19 cellular contexts compared by ENCODE assay signal in the genomic region with DNA sequence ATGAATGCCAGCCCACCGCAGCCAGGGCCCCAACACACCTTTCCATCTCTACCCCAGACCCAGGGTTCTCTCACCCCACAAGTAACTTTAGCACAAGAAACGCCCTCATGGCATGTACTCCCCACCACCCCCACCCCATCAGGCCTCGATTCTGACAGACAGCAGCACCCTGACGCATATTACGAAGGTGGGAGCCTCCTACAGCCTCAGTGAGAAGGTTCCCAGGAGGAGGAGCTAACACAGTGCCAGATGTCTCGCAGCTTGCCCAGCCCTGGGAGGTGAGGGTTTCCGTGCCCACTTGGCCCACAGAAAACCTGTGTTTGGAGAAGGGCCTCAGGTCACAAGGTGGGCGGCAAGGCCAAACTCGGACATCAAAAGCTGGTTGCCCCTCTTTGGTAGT. TPM values are rescaled to one million over a fixed set of nuclear protein-coding genes. Genes with fewer than 3 reads are reported as not detected.
A peak's percentile ranks its signal among the peaks of the same experiment; 100 is the strongest.
DNase-seq lines count a peak whose midpoint lies in the region; ATAC-seq and TF ChIP-seq lines count a peak whose summit lies in the region.
"Had no signal": no experiment of that assay in that cellular context is flagged by ENCODE, and none has a peak within 500 bp of the region (broad histone marks: within the 10 kb centered on the region; RNA-seq: fewer than 3 reads in every experiment).

No MANE protein-coding gene starts in this region.

- no peaks in the 10 kb centered on the region for H3K9me3 ChIP-seq in CD4-positive, CD25-positive, alpha-beta regulatory T cell (ENCODE audit: control insufficient read depth in 2 of 2, low read length in 2 of 2)
- no peaks in the 10 kb centered on the region for H3K9me3 ChIP-seq in CD8-positive, alpha-beta memory T cell (ENCODE audit: low read length)
- H3K9me3 ChIP-seq: esophagus squamous epithelium, gastroesophageal sphincter, tibial nerve had no signal

- H3K27me3 ChIP-seq in CD4-positive, CD25-positive, alpha-beta regulatory T cell (ENCODE audit: control insufficient read depth, insufficient read depth, low read length): no peaks in the 10 kb centered on the region
- H3K27me3 ChIP-seq in CD8-positive, alpha-beta memory T cell (ENCODE audit: insufficient read depth, low read length, poor library complexity, severe bottlenecking): no peaks in the 10 kb centered on the region
- H3K27me3 ChIP-seq: esophagus squamous epithelium, gastroesophageal sphincter had no signal

- peak overlapping the region; percentile 56 for H3K27ac ChIP-seq in CD4-positive, CD25-positive, alpha-beta regulatory T cell (ENCODE audit: insufficient read depth, low read length, poor library complexity, severe bottlenecking)
- no peak overlapping the region for H3K27ac ChIP-seq in CD8-positive, alpha-beta memory T cell (ENCODE audit: low read depth, low read length)
- H3K27ac ChIP-seq: esophagus squamous epithelium, gastroesophageal sphincter, tibial nerve had no signal

- POLR2A ChIA-PET in CD8-positive, alpha-beta memory T cell (lab: Charles Lee): no interaction called here
- POLR2A ChIA-PET in WTC11 (lab: Charles Lee): no interaction called here

- no peak for TF ChIP-seq CTCF in WTC11 (IDR thresholded peaks at IDR 0.05)

- H3K4me3 ChIP-seq in CD4-positive, CD25-positive, alpha-beta regulatory T cell (ENCODE audit: low read depth, low read length): no peak overlapping the region
- H3K4me3 ChIP-seq in CD8-positive, alpha-beta memory T cell (ENCODE audit: low read length): no peak overlapping the region
- H3K4me3 ChIP-seq: esophagus squamous epithelium, gastroesophageal sphincter, tibial nerve had no signal

- peak overlapping the region in 2 of 3 donors; percentile 81 to 83 for H3K27ac Mint-ChIP-seq in CD4-positive, CD25-positive, alpha-beta regulatory T cell
- H3K27ac Mint-ChIP-seq in CD8-positive, alpha-beta memory T cell: peak overlapping the region; percentile 76 to 98 (median 90)
- H3K27ac Mint-ChIP-seq in WTC11 (peak overlapping the region; percentile 39), naive B cell (peak overlapping the region in 4 of 6 donors; percentile 49 to 82 (median 76))
- H3K27ac Mint-ChIP-seq: activated B cell treated with CpG ODN at 0.5 μM for 24 hours had no signal

- peaks cover 99% of the 10 kb centered on the region for H3K4me1 ChIP-seq in CD4-positive, CD25-positive, alpha-beta regulatory T cell (ENCODE audit: control insufficient read depth, insufficient read depth, low read length, poor library complexity, severe bottlenecking)
- H3K4me1 ChIP-seq in CD8-positive, alpha-beta memory T cell (ENCODE audit: insufficient read depth, low read length): peaks cover 99% of the 10 kb centered on the region

- peaks cover 20% of the 10 kb centered on the region for H3K36me3 Mint-ChIP-seq in CD4-positive, CD25-positive, alpha-beta regulatory T cell
- H3K36me3 Mint-ChIP-seq in CD8-positive, alpha-beta memory T cell: peaks cover 0 to 63% (median 9%) of the 10 kb centered on the region in 3 donors
- H3K36me3 Mint-ChIP-seq in WTC11 (0 out of 2 replicates have a peak, but pooled peaks cover 2% of the 10 kb centered on the region), naive B cell (no peaks in the 10 kb centered on the region)

- DNase-seq in CD4-positive, CD25-positive, alpha-beta regulatory T cell: no peak
- peak in 1 of 5 donors; percentile 45 for DNase-seq in CD8-positive, alpha-beta memory T cell
- DNase-seq in WTC11 (ENCODE audit: low spot score): no peak
- DNase-seq in naive B cell: no peak
- no peak for DNase-seq in SK-N-DZ (ENCODE audit: low spot score)
- no peak for DNase-seq in NCI-H1048 (lab: John Stamatoyannopoulos, UW)
- DNase-seq: activated B cell treated with CpG ODN at 0.5 μM for 24 hours; activated CD8-positive, alpha-beta memory T cell treated with anti-CD3 and anti-CD28 coated beads for 24 hours; aorta; cerebellar nuclear complex; esophagus squamous epithelium; Kasumi-1; mesenchymal stem cell; NCI-H1092; NCI-H2081 treated with DMSO at 0.1 percent for 48 hours; NK-92 treated with Interleukin-12 subunit alpha and Interleukin-12 subunit beta, amount 100 ng/mL, for 24 hours had no signal

- peak overlapping the region in 3 of 4 donors; percentile 37 to 76 (median 72) for H3K4me3 Mint-ChIP-seq in CD4-positive, CD25-positive, alpha-beta regulatory T cell
- H3K4me3 Mint-ChIP-seq in CD8-positive, alpha-beta memory T cell: peak overlapping the region in 6 of 7 donors; percentile 51 to 77 (median 63)
- no peak overlapping the region for H3K4me3 Mint-ChIP-seq in WTC11
- H3K4me3 Mint-ChIP-seq in naive B cell: peak overlapping the region in 1 of 8 donors; percentile 13
- H3K4me3 Mint-ChIP-seq: activated B cell treated with CpG ODN at 0.5 μM for 24 hours had no signal

- H3K4me1 Mint-ChIP-seq in CD4-positive, CD25-positive, alpha-beta regulatory T cell: peaks cover 21 to 97% (median 76%) of the 10 kb centered on the region in 4 donors
- peaks cover 91 to 97% (median 93%) of the 10 kb centered on the region in 3 donors for H3K4me1 Mint-ChIP-seq in CD8-positive, alpha-beta memory T cell
- H3K4me1 Mint-ChIP-seq in WTC11 (peaks cover 76% of the 10 kb centered on the region), naive B cell (peaks cover 61 to 91% (median 77%) of the 10 kb centered on the region in 3 donors)

- H3K27me3 Mint-ChIP-seq in CD4-positive, CD25-positive, alpha-beta regulatory T cell: no peaks in the 10 kb centered on the region
- no peaks in the 10 kb centered on the region for H3K27me3 Mint-ChIP-seq in CD8-positive, alpha-beta memory T cell
- H3K27me3 Mint-ChIP-seq in WTC11 (ENCODE audit: low read depth): no peaks in the 10 kb centered on the region
- H3K27me3 Mint-ChIP-seq in naive B cell: no peaks in the 10 kb centered on the region
- H3K27me3 Mint-ChIP-seq: activated B cell treated with CpG ODN at 0.5 μM for 24 hours had no signal

- no peak for ATAC-seq in CD4-positive, CD25-positive, alpha-beta regulatory T cell (ENCODE audit: low read depth in 2 of 2)
- ATAC-seq in WTC11 (no peak), naive B cell (ENCODE audit: low read depth in 2 of 2) (no peak), GM18505 (IDR thresholded peaks at IDR 0.05; ENCODE audit: unreplicated experiment) (no peak)
- ATAC-seq: gastroesophageal sphincter had no signal

- H3K9me3 Mint-ChIP-seq in CD4-positive, CD25-positive, alpha-beta regulatory T cell: no peaks in the 10 kb centered on the region
- H3K9me3 Mint-ChIP-seq in CD8-positive, alpha-beta memory T cell: no peaks in the 10 kb centered on the region
- H3K9me3 Mint-ChIP-seq in WTC11 (no peaks in the 10 kb centered on the region), naive B cell (no peaks in the 10 kb centered on the region)
- H3K9me3 Mint-ChIP-seq: activated B cell treated with CpG ODN at 0.5 μM for 24 hours had no signal

- CTCF ChIA-PET in CD8-positive, alpha-beta memory T cell (lab: Charles Lee): no interaction called here
- CTCF ChIA-PET in WTC11 (lab: Charles Lee): interaction anchor here (1.2 to 2.7 kb wide), 3 partner anchors 9 to 61 kb away, joined by 4 to 9 read pairs (median 5); no protein-coding TSS in a partner anchor

- TF ChIP-seq POLR2A in GM18505 (IDR thresholded peaks at IDR 0.05; ENCODE audit: borderline replicate concordance, extremely low read depth, insufficient read depth, insufficient read length): no peak

- peaks cover 23% of the 10 kb centered on the region for H3K36me3 ChIP-seq in CD4-positive, CD25-positive, alpha-beta regulatory T cell (ENCODE audit: control insufficient read depth, insufficient read depth, low read length)
- peaks cover 6% of the 10 kb centered on the region for H3K36me3 ChIP-seq in CD8-positive, alpha-beta memory T cell (ENCODE audit: insufficient read depth, low read length)
- H3K36me3 ChIP-seq: esophagus squamous epithelium, gastroesophageal sphincter, tibial nerve had no signal

TF ChIP-seq in WTC11, 78 proteins besides CTCF, POLR2A, EP300 and RAD21 (continues in another document):
- no peak for TF ChIP-seq NFE2L1 (CRISPR knock-in tag; IDR thresholded peaks at IDR 0.05)
- TF ChIP-seq, protein P1, sequence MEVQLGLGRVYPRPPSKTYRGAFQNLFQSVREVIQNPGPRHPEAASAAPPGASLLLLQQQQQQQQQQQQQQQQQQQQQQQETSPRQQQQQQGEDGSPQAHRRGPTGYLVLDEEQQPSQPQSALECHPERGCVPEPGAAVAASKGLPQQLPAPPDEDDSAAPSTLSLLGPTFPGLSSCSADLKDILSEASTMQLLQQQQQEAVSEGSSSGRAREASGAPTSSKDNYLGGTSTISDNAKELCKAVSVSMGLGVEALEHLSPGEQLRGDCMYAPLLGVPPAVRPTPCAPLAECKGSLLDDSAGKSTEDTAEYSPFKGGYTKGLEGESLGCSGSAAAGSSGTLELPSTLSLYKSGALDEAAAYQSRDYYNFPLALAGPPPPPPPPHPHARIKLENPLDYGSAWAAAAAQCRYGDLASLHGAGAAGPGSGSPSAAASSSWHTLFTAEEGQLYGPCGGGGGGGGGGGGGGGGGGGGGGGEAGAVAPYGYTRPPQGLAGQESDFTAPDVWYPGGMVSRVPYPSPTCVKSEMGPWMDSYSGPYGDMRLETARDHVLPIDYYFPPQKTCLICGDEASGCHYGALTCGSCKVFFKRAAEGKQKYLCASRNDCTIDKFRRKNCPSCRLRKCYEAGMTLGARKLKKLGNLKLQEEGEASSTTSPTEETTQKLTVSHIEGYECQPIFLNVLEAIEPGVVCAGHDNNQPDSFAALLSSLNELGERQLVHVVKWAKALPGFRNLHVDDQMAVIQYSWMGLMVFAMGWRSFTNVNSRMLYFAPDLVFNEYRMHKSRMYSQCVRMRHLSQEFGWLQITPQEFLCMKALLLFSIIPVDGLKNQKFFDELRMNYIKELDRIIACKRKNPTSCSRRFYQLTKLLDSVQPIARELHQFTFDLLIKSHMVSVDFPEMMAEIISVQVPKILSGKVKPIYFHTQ (CRISPR knock-in tag; IDR thresholded peaks at IDR 0.05): no peak
- no peak for TF ChIP-seq SMAD3 (CRISPR knock-in tag; IDR thresholded peaks at IDR 0.05; ENCODE audit: borderline replicate concordance)
- no peak for TF ChIP-seq MYBL2 (CRISPR knock-in tag; IDR thresholded peaks at IDR 0.05)
- TF ChIP-seq, protein P2, sequence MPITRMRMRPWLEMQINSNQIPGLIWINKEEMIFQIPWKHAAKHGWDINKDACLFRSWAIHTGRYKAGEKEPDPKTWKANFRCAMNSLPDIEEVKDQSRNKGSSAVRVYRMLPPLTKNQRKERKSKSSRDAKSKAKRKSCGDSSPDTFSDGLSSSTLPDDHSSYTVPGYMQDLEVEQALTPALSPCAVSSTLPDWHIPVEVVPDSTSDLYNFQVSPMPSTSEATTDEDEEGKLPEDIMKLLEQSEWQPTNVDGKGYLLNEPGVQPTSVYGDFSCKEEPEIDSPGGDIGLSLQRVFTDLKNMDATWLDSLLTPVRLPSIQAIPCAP (CRISPR knock-in tag; IDR thresholded peaks at IDR 0.05): no peak

RNA-seq across cellular contexts. Expression of a gene that starts 32.4 kb away (rescaled TPM):
- 466 TPM for total RNA-seq in CD4-positive, CD25-positive, alpha-beta regulatory T cell
- 10 to 100 TPM; 25.9 to 35.6 (median 31.0) TPM for polyA plus RNA-seq in CD4-positive, CD25-positive, alpha-beta regulatory T cell
- total RNA-seq in CD8-positive, alpha-beta memory T cell: 10 to 100 TPM; 71.7 to 74.1 TPM
- polyA plus RNA-seq in CD8-positive, alpha-beta memory T cell: 42.3 TPM
- total RNA-seq in WTC11 (2021): 46.4 to 64.8 TPM (median 46.6 TPM) in 3 replicates
- polyA plus RNA-seq in naive B cell (ENCODE audit: low read depth in 6 of 6): 10 to 100 TPM; 13.5 to 35.0 (median 15.8) TPM
- polyA plus RNA-seq in SK-N-DZ (2014; cell fraction: cytosol; rRNA removed): 3.7 and 4.2 TPM in 2 replicates
- polyA plus RNA-seq in SK-N-DZ (2014; cell fraction: nucleus; rRNA removed): 7.4 and 8.6 TPM in 2 replicates

Comparison
In these comparisons a context has a peak if more than half of its experiments do, and no peak if none do; other contexts are left out.
1. H3K27ac Mint-ChIP-seq: peak in every context shown above with its lines; median percentile 90 in CD8-positive, alpha-beta memory T cell; 82 in CD4-positive, CD25-positive, alpha-beta regulatory T cell; 76 in naive B cell; 39 in WTC11.